10 cellular contexts compared by ENCODE assay signal in the genomic region with DNA sequence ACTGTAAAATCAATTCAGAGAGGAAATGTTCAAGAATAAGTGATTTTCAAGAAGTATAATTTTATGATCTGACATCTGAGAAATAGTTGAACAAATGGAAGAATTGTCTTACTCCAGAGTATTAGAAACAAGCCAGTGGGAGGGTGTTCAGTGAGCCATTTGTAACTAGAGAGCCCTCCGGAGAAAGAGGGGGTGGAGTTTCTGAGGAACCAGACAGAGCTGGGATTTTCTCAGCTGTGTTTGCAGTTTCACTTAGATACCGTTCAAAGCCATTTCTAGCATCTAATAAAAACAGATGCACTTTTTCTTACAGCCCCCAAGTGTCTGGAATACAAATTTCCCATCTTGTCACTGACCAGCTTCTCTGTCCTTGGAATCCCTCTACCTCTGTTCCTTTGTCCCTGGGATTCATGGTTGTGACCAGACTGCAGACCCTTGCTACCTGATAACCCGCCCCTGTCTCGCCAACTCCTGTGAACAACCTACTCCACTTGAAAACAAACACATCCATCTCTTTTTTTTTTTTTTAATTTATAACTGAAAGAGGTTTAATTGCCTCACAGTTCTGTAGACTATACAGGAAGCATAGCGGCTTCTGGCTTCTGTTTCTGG.
A peak's percentile ranks its signal among the peaks of the same experiment; 100 is the strongest.
DNase-seq lines count a peak whose midpoint lies in the region; ATAC-seq and TF ChIP-seq lines count a peak whose summit lies in the region.
"Had no signal": no experiment of that assay in that cellular context is flagged by ENCODE, and none has a peak within 500 bp of the region (broad histone marks: within the 10 kb centered on the region; RNA-seq: fewer than 3 reads in every experiment).

No MANE protein-coding gene starts in this region.

- intact Hi-C loops in upper lobe of right lung (cut with DNase I): no loop called here
- intact Hi-C loops in aorta (cut with DNase I): no loop called here

- H4K20me1 ChIP-seq in Karpas-422 (ENCODE audit: insufficient read depth, low read depth, low read length): no peaks in the 10 kb centered on the region

- peak overlapping the region in 2 of 5 experiments; percentile 3 to 49 for H3K4me3 Mint-ChIP-seq in brain

- no peaks in the 10 kb centered on the region for H3K36me3 ChIP-seq in upper lobe of right lung
- no peaks in the 10 kb centered on the region for H3K36me3 ChIP-seq in aorta (ENCODE audit: control insufficient read depth in 1 of 2, insufficient read depth in 2 of 2, low read length in 1 of 2)
- no peaks in the 10 kb centered on the region for H3K36me3 ChIP-seq in Karpas-422 (ENCODE audit: insufficient read depth, low read length)

- no peaks in the 10 kb centered on the region for H3K9me3 ChIP-seq in upper lobe of right lung
- no peaks in the 10 kb centered on the region for H3K9me3 ChIP-seq in aorta (ENCODE audit: control insufficient read depth, low read length)
- no peaks in the 10 kb centered on the region for H3K9me3 ChIP-seq in Karpas-422 (ENCODE audit: low read length)

- H3K4me1 ChIP-seq in upper lobe of right lung (peaks cover 13% of the 10 kb centered on the region), aorta (ENCODE audit: control insufficient read depth in 1 of 2, insufficient read depth in 2 of 2, low read length in 2 of 2) (peaks cover 0 to 2% of the 10 kb centered on the region in 2 donors), Karpas-422 (ENCODE audit: low read length) (no peaks in the 10 kb centered on the region)

- H3K27me3 Mint-ChIP-seq in brain: peaks cover 3% of the 10 kb centered on the region

- 58 to 63% methylated on average over 5 of the region's 5 CpGs for WGBS in aorta, 2 donors

- ATAC-seq in upper lobe of right lung (no peak), aorta (ENCODE audit: low FRiP score) (no peak)

- H3K27me3 ChIP-seq in upper lobe of right lung: no peaks in the 10 kb centered on the region
- H3K27me3 ChIP-seq in aorta (ENCODE audit: control insufficient read depth in 1 of 2, insufficient read depth in 2 of 2, low read length in 1 of 2): no peaks in the 10 kb centered on the region
- no peaks in the 10 kb centered on the region for H3K27me3 ChIP-seq in Karpas-422 (ENCODE audit: low read length)

- no peak overlapping the region for H2AFZ ChIP-seq in Karpas-422 (ENCODE audit: low read length)

- H3K9me3 Mint-ChIP-seq in brain: peaks cover 0 to 3% (median 0%) of the 10 kb centered on the region in 5 experiments

- peak; percentile 51 for DNase-seq in GM13976 (ENCODE audit: low spot score)
- peak; percentile 69 for DNase-seq in NCI-H187 treated with DMSO at 0.1 percent for 48 hours (lab: John Stamatoyannopoulos, UW)
- DNase-seq in non-pigmented ciliary epithelial cell (ENCODE audit: low read depth): peak; percentile 6
- DNase-seq in upper lobe of right lung: no peak
- DNase-seq in aorta: no peak
- no peak for DNase-seq in SKM-1 treated with dmso at 0.1 percent for 144 hours (lab: John Stamatoyannopoulos, UW; ENCODE audit: unreplicated experiment)
- no peak for DNase-seq in Karpas-422
- DNase-seq: activated CD4-positive, alpha-beta T cell treated with anti-CD3 and anti-CD28 coated beads for 48 hours; stimulated activated naive CD4-positive, alpha-beta T cell had no signal

- H3K27ac Mint-ChIP-seq in brain: peak overlapping the region in 4 of 5 experiments; percentile 0 to 86 (median 45)

- H3K79me2 ChIP-seq in Karpas-422 (ENCODE audit: low read length): no peaks in the 10 kb centered on the region

- H3K9me2 ChIP-seq in Karpas-422 (replicated peaks; ENCODE audit: insufficient read depth, low read length): no peaks in the 10 kb centered on the region

- peaks cover 33% of the 10 kb centered on the region for H3K4me1 Mint-ChIP-seq in brain

- no peak overlapping the region for H3K4me2 ChIP-seq in Karpas-422 (ENCODE audit: low read depth, low read length, poor library complexity, severe bottlenecking)

- no peak overlapping the region for H3K4me3 ChIP-seq in upper lobe of right lung
- no peak overlapping the region for H3K4me3 ChIP-seq in aorta (ENCODE audit: low read length in 2 of 2)
- H3K4me3 ChIP-seq in Karpas-422 (ENCODE audit: low read length): no peak overlapping the region

- TF ChIP-seq CTCF in GM13976 (IDR thresholded peaks at IDR 0.05; ENCODE audit: borderline replicate concordance, control extremely low read depth, extremely low read depth, insufficient read depth, missing control alignments) (no peak), brain (conservative IDR thresholded peaks at IDR 0.05) (no peak), upper lobe of right lung (IDR thresholded peaks at IDR 0.05) (no peak)

- H3K27ac ChIP-seq in upper lobe of right lung (no peak overlapping the region), aorta (ENCODE audit: low read depth in 1 of 2, low read length in 2 of 2) (no peak overlapping the region), Karpas-422 (ENCODE audit: low read length) (no peak overlapping the region)

- no peaks in the 10 kb centered on the region for H3K36me3 Mint-ChIP-seq in brain

- H3K9ac ChIP-seq in Karpas-422 (ENCODE audit: low read length): no peak overlapping the region

- in situ Hi-C loops in GM13976 (cut with MboI; ENCODE audit: low sequenced_read_pairs, unreplicated experiment): no loop called here

Comparison
In these comparisons a context has a peak if more than half of its experiments do, and no peak if none do; other contexts are left out.
1. DNase-seq: peak in GM13976 (single experiment), NCI-H187 treated with DMSO at 0.1 percent for 48 hours (single experiment) and non-pigmented ciliary epithelial cell (single experiment); none in upper lobe of right lung (single experiment), aorta (0 of 2), SKM-1 treated with dmso at 0.1 percent for 144 hours (single experiment) and Karpas-422 (single experiment).